13 cellular contexts compared by ENCODE assay signal in genomic region chr2:11647834-11648600, GRCh38. TPM values are rescaled to one million over a fixed set of nuclear protein-coding genes. Genes with fewer than 3 reads are reported as not detected.
DNase-seq lines count a peak whose midpoint lies in the region; ATAC-seq, FAIRE-seq and TF ChIP-seq lines count a peak whose summit lies in the region.
"Had no signal": no experiment of that assay in that cellular context is flagged by ENCODE, and none has a peak within 500 bp of the region (broad histone marks: within the 10 kb centered on the region; RNA-seq: fewer than 3 reads in every experiment).

No MANE protein-coding gene starts in this region.

- BruUV-seq in Panc1 (replicated peaks; lab: Mats Ljungman, UMichigan) = no TSS peak
- no TSS peak for BruUV-seq in endothelial cell of umbilical vein (replicated peaks; lab: Mats Ljungman, UMichigan)

- FAIRE-seq in endothelial cell of umbilical vein (lab: Jason Lieb, UNC) (no peak), GM12891 (lab: Jason Lieb, UNC) (no peak)
- FAIRE-seq: D721Med had no signal

- H3K36me3 ChIP-seq in GM23248 (ENCODE audit: low read depth) (no peaks in the 10 kb centered on the region), Panc1 (ENCODE audit: control insufficient read depth, insufficient read depth, low read length) (no peaks in the 10 kb centered on the region), endothelial cell of umbilical vein (ENCODE audit: control insufficient read depth in 2 of 2, extremely low read depth in 1 of 2, insufficient read depth in 2 of 2, low read length in 2 of 2) (no peaks in the 10 kb centered on the region)

- in situ Hi-C loops in GM23248 (cut with MboI) = no loop called here
- in situ Hi-C loops in Panc1 (cut with HindIII; ENCODE audit: low pct_unique_long_range_greater_than_20kb, low sequenced_read_pairs) = no loop called here

- H3K4me3 ChIP-seq in GM23248 (no peak overlapping the region), Panc1 (ENCODE audit: low read depth in 2 of 2, low read length in 2 of 2) (no peak overlapping the region), endothelial cell of umbilical vein (replicated peaks in 1 of 3; ENCODE audit: insufficient read depth in 1 of 3, low read depth in 1 of 3, low read length in 3 of 3) (no peak overlapping the region)

- H3K4me2 ChIP-seq in GM23248 (ENCODE audit: unreplicated experiment) (no peak overlapping the region), endothelial cell of umbilical vein (ENCODE audit: insufficient read depth, low read length) (no peak overlapping the region)

- no peaks in the 10 kb centered on the region for H4K20me1 ChIP-seq in GM23248 (ENCODE audit: insufficient read depth)
- no peaks in the 10 kb centered on the region for H4K20me1 ChIP-seq in endothelial cell of umbilical vein (replicated peaks; ENCODE audit: control insufficient read depth, extremely low read depth, insufficient read depth, low read length)

- no peaks in the 10 kb centered on the region for H3K9me2 ChIP-seq in GM23248 (ENCODE audit: insufficient read depth)

- POLR2A ChIA-PET in Panc1 (lab: Charles Lee) (no interaction called here), endothelial cell of umbilical vein (lab: Charles Lee) (no interaction called here)

- CTCF ChIA-PET in Panc1 (lab: Charles Lee) (interaction anchor here (0.6 kb wide), 1 partner anchor 49 kb away, joined by 5 read pairs; no protein-coding TSS in a partner anchor), endothelial cell of umbilical vein (lab: Charles Lee) (interaction anchor here (0.6 to 2.8 kb wide), 6 partner anchors 57 to 816 kb away, joined by 3 to 49 read pairs (median 6); no protein-coding TSS in a partner anchor)

- TF ChIP-seq CTCF in Panc1 (IDR thresholded peaks at IDR 0.05) (peak; percentile 31; the same call in 1 of the 2 replicates), endothelial cell of umbilical vein (IDR thresholded peaks at IDR 0.05; ENCODE audit: extremely low read depth in 1 of 2, insufficient read depth in 1 of 2, low read depth in 1 of 2, low read length in 2 of 2) (peak; percentile 12 to 52)

- H3K27me3 ChIP-seq in GM23248 (replicated peaks; ENCODE audit: insufficient read depth) (peaks cover 45% of the 10 kb centered on the region), Panc1 (ENCODE audit: control insufficient read depth, insufficient read depth, low read length) (peaks cover 13% of the 10 kb centered on the region), endothelial cell of umbilical vein (ENCODE audit: control insufficient read depth in 2 of 2, insufficient read depth in 2 of 2, low read length in 2 of 2) (peaks cover 2 to 4% of the 10 kb centered on the region in 2 experiments)

- intact Hi-C loops in Panc1 (cut with micrococcal nuclease; ENCODE audit: unreplicated experiment) (no loop called here), endothelial cell of umbilical vein (cut with micrococcal nuclease) (loop anchor here (1.0 to 2.0 kb wide), 3 partner anchors 59 to 170 kb away; no protein-coding TSS in a partner anchor)

- WGBS in GM23248 (ENCODE audit: low coverage in 1 of 2, low lambda C conversion rate in 2 of 2, missing lambda C conversion rate in 2 of 2), 2 experiments = 45 to 49% methylated on average over 7 of the region's 7 CpGs

- dilution Hi-C loops in endothelial cell of umbilical vein (cut with MboI; ENCODE audit: extremely low pct_ligation_motif_present, low sequenced_read_pairs) = no loop called here

- no peak overlapping the region for H3K27ac ChIP-seq in GM23248
- no peak overlapping the region for H3K27ac ChIP-seq in Panc1 (ENCODE audit: low read length)
- H3K27ac ChIP-seq in endothelial cell of umbilical vein (ENCODE audit: insufficient read depth, low read depth, low read length) = no peak overlapping the region

- no peak for TF ChIP-seq POLR2A in endothelial cell of umbilical vein (IDR thresholded peaks at IDR 0.05; ENCODE audit: low read depth, low read length)
- TF ChIP-seq POLR2A in GM12891 (IDR thresholded peaks at IDR 0.05; ENCODE audit: low read depth, low read length) = no peak

- H3F3A ChIP-seq in GM23248 (ENCODE audit: insufficient read depth) = no peaks in the 10 kb centered on the region

- H3K4me1 ChIP-seq in GM23248 (ENCODE audit: insufficient read depth) (no peaks in the 10 kb centered on the region), Panc1 (ENCODE audit: control insufficient read depth, insufficient read depth, low read length) (no peaks in the 10 kb centered on the region), endothelial cell of umbilical vein (ENCODE audit: control insufficient read depth, extremely low read depth, insufficient read depth, low read length) (no peaks in the 10 kb centered on the region)

- no peak overlapping the region for H3K9ac ChIP-seq in GM23248
- H3K9ac ChIP-seq in endothelial cell of umbilical vein (replicated peaks; ENCODE audit: extremely low read depth, insufficient read depth, low read length) = no peak overlapping the region

- H3K79me2 ChIP-seq in GM23248 (ENCODE audit: insufficient read depth) (no peaks in the 10 kb centered on the region), endothelial cell of umbilical vein (ENCODE audit: control insufficient read depth, insufficient read depth, low read length) (no peaks in the 10 kb centered on the region)

- H3K9me1 ChIP-seq in endothelial cell of umbilical vein (replicated peaks; ENCODE audit: control insufficient read depth, extremely low read depth, insufficient read depth, low read length) = no peaks in the 10 kb centered on the region

- H3K9me3 ChIP-seq in GM23248 (ENCODE audit: low read depth) (no peaks in the 10 kb centered on the region), Panc1 (ENCODE audit: control insufficient read depth, insufficient read depth, low read depth, low read length) (no peaks in the 10 kb centered on the region), endothelial cell of umbilical vein (replicated peaks; ENCODE audit: control insufficient read depth, insufficient read depth, low read length) (no peaks in the 10 kb centered on the region)

- H2AFZ ChIP-seq in GM23248 (no peak overlapping the region), endothelial cell of umbilical vein (ENCODE audit: low read depth, low read length) (no peak overlapping the region)

- ATAC-seq in Panc1 (no peak), HG03354 (IDR thresholded peaks at IDR 0.05; ENCODE audit: poor library complexity, severe bottlenecking, unreplicated experiment) (no peak)
- ATAC-seq: T-helper 17 cell had no signal

- DNase-seq in GM23248 (peak; percentile 30), Panc1 (ENCODE audit: low read depth, low spot score) (no peak), endothelial cell of umbilical vein (ENCODE audit: low read depth, low spot score) (peak; percentile 39), midbrain (lab: John Stamatoyannopoulos, UW) (peak; percentile 6), GM12891 (ENCODE audit: insufficient read length, low spot score) (no peak), AG08396 (ENCODE audit: low spot score) (no peak)
- DNase-seq in stimulated activated CD4-positive, alpha-beta T cell treated with anti-CD3 and anti-CD28 coated beads, Interleukin-4, amount 100 ng/mL, for 1 hour = no peak
- DNase-seq: activated naive CD8-positive, alpha-beta T cell treated with anti-CD3 and anti-CD28 coated beads for 36 hours; NCI-H146; stimulated activated CD4-positive, alpha-beta T cell treated with anti-CD3 and anti-CD28 coated beads, Interleukin-15, amount 100 ng/mL, for 24 hours; T-helper 17 cell had no signal

TF ChIP-seq in endothelial cell of umbilical vein, 7 proteins besides CTCF, POLR2A, EP300 and RAD21 (continues in another document):
- no peak for TF ChIP-seq JUN (IDR thresholded peaks at IDR 0.05; ENCODE audit: borderline replicate concordance, insufficient read depth, insufficient read length, low read depth)
- TF ChIP-seq FOS (IDR thresholded peaks at IDR 0.05; ENCODE audit: borderline replicate concordance, insufficient read depth, low read length) = no peak
- TF ChIP-seq EZH2 (IDR thresholded peaks at IDR 0.05; ENCODE audit: borderline replicate concordance, low read depth, low read length, severe bottlenecking) = no peak
- no peak for TF ChIP-seq MAX (IDR thresholded peaks at IDR 0.05; ENCODE audit: insufficient read depth, insufficient read length)
- no peak for TF ChIP-seq MYC (IDR thresholded peaks at IDR 0.05; ENCODE audit: low read depth, low read length)
- TF ChIP-seq GATA2 (IDR thresholded peaks at IDR 0.05; ENCODE audit: insufficient read depth, insufficient read length, low read depth, low read length) = no peak

TF ChIP-seq in GM12891, 5 proteins besides CTCF, POLR2A, EP300 and RAD21:
- TF ChIP-seq POU2F2 (IDR thresholded peaks at IDR 0.05; ENCODE audit: low read depth, low read length) = no peak
- no peak for TF ChIP-seq SPI1 (IDR thresholded peaks at IDR 0.05; ENCODE audit: low read depth, low read length)
- TF ChIP-seq POLR2AphosphoS5 (IDR thresholded peaks at IDR 0.05; ENCODE audit: low read depth, low read length) = no peak
- no peak for TF ChIP-seq TAF1 (IDR thresholded peaks at IDR 0.05; ENCODE audit: low read depth, low read length)
- no peak for TF ChIP-seq PAX5 (IDR thresholded peaks at IDR 0.05; ENCODE audit: insufficient read depth, low read length, severe bottlenecking)

RNA-seq across cellular contexts. Expression of gene NTSR2, which starts 22.0 kb away (rescaled TPM):
- total RNA-seq in GM23248 (2014; rRNA removed; shearing (Covaris generic)) = not detected in 2 replicates
- polyA plus RNA-seq in GM23248 (2016; fragmentation: Nextera tagmentation; extraction: Ambion mirVana) (not detected in 2 replicates), endothelial cell of umbilical vein (not detected in 2 replicates)
- total RNA-seq in Panc1 (2021; ENCODE audit: unreplicated experiment) (0.15 TPM), endothelial cell of umbilical vein (not detected in 2 replicates)
- polyA plus RNA-seq in Panc1 (2012; ENCODE audit: insufficient read length) = 0.15 TPM
- polyA plus RNA-seq in endothelial cell of umbilical vein (2011; cell fraction: cytosol; rRNA removed) = not detected in 2 replicates
- not detected in 2 replicates for polyA plus RNA-seq in endothelial cell of umbilical vein (2011; cell fraction: nucleus; rRNA removed)
- polyA plus RNA-seq in endothelial cell of umbilical vein (2012) = not detected in 2 replicates
- polyA minus RNA-seq in endothelial cell of umbilical vein = not detected in 2 replicates
- not detected for polyA minus RNA-seq in endothelial cell of umbilical vein (2011; cell fraction: cytosol; rRNA and poly(A)+ RNA removed)
- polyA minus RNA-seq in endothelial cell of umbilical vein (2011; cell fraction: nucleus; rRNA and poly(A)+ RNA removed) = not detected in 2 replicates
- not detected for polyA plus RNA-seq in GM12891 (2012; ENCODE audit: low read depth, missing spikeins)
- total RNA-seq: activated naive CD8-positive, alpha-beta T cell treated with anti-CD3 and anti-CD28 coated beads for 36 hours; T-helper 17 cell had no signal

Comparison
In these comparisons a context has a peak if more than half of its experiments do, and no peak if none do; other contexts are left out.
1. DNase-seq: peak in GM23248 (single experiment), endothelial cell of umbilical vein (single experiment) and midbrain (single experiment); none in Panc1 (single experiment), GM12891 (single experiment), stimulated activated CD4-positive, alpha-beta T cell treated with anti-CD3 and anti-CD28 coated beads, Interleukin-4, amount 100 ng/mL, for 1 hour (single experiment) and AG08396 (single experiment).